21 cellular contexts compared by ENCODE assay signal in the genomic region with DNA sequence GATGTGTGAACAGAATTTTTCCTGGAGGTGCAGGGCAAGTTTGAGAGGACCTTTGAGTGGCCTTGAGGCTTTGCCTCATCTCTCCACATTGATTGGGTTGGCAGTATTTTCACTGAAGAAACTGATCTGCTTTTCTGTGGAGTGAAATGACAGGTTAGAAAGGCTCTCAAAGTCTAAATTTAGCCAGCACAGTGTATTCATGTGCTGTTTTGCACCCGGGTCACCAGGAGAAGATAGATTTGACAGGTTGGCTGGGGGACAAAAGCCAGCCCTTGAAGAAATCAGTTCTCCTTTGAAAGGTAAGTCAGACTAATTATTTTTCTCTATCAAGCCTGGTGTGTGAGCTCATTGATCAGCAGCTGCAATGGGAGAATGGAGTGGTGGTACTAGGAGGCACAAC.
DNase-seq lines count a peak whose midpoint lies in the region; ATAC-seq, FAIRE-seq and TF ChIP-seq lines count a peak whose summit lies in the region.
"Had no signal": no experiment of that assay in that cellular context is flagged by ENCODE, and none has a peak within 500 bp of the region (broad histone marks: within the 10 kb centered on the region; RNA-seq: fewer than 3 reads in every experiment).

No MANE protein-coding gene starts in this region.

- no peaks in the 10 kb centered on the region for H3K27me3 ChIP-seq in WERI-Rb-1 (ENCODE audit: insufficient read depth, low read depth, severe bottlenecking)
- no peaks in the 10 kb centered on the region for H3K27me3 ChIP-seq in heart left ventricle
- H3K27me3 ChIP-seq: BE2C had no signal

- CTCF ChIA-PET in A549 (lab: Yijun Ruan, JAX), result interaction anchor here (1.5 kb wide), 1 partner anchor 11 kb away, joined by 3 read pairs; no protein-coding TSS in a partner anchor
- CTCF ChIA-PET in activated CD8-positive, alpha-beta memory T cell treated with anti-CD3 and anti-CD28 coated beads, Interleukin-2, amount 10 ng/mL, durations not matched to agents 7 days and 5 days (lab: Charles Lee), result no interaction called here

- H3K27ac ChIP-seq in A549 (peak overlapping the region; percentile 38 to 67; a peak in 4 of 6 replicates), WERI-Rb-1 (peak overlapping the region; percentile 86), heart left ventricle (peak overlapping the region in 10 of 12 donors; percentile 13 to 81 (median 72)), coronary artery (no peak overlapping the region)

- no peaks in the 10 kb centered on the region for H3K9me3 Mint-ChIP-seq in progenitor cell of endocrine pancreas (ENCODE audit: low read depth)
- H3K9me3 Mint-ChIP-seq in activated CD8-positive, alpha-beta memory T cell treated with anti-CD3 and anti-CD28 coated beads, Interleukin-2, amount 10 ng/mL, durations not matched to agents 7 days and 5 days (ENCODE audit: low read depth), result no peaks in the 10 kb centered on the region
- H3K9me3 Mint-ChIP-seq: CD4-positive, alpha-beta T cell had no signal

- DNase-seq in A549 (ENCODE audit: low read depth in 1 of 2, low spot score in 1 of 2) (no peak), WERI-Rb-1 (no peak), heart left ventricle (peak in 4 of 5 donors; percentile 26 to 50 (median 32)), progenitor cell of endocrine pancreas (ENCODE audit: low spot score, unreplicated experiment) (no peak), coronary artery (ENCODE audit: low spot score) (no peak), NCI-H69 (lab: John Stamatoyannopoulos, UW) (no peak)
- DNase-seq in activated CD8-positive, alpha-beta memory T cell treated with anti-CD3 and anti-CD28 coated beads, Interleukin-2, amount 10 ng/mL, durations not matched to agents 7 days and 5 days, result no peak
- DNase-seq: BE2C; CD4-positive, alpha-beta T cell; COR-L47; DMS 273 treated with DMSO at 0.1 percent for 48 hours; DMS79 treated with DMSO at 0.1 percent for 48 hours; NCI-H1105 treated with DMSO at 0.1 percent for 48 hours; NCI-H2029 treated with DMSO at 0.1 percent for 48 hours; NCI-H226; NCI-H510A treated with DMSO at 0.1 percent for 48 hours; NCI-H82; SHP77 had no signal

- intact Hi-C loops in heart left ventricle (cut with DNase I), result loop anchor here in 1 of 10 donors (5.0 kb wide), 1 partner anchor 35 kb away; no protein-coding TSS in a partner anchor

- H3K4me3 Mint-ChIP-seq in progenitor cell of endocrine pancreas (ENCODE audit: low read depth), result peak overlapping the region; percentile 17
- H3K4me3 Mint-ChIP-seq in activated CD8-positive, alpha-beta memory T cell treated with anti-CD3 and anti-CD28 coated beads, Interleukin-2, amount 10 ng/mL, durations not matched to agents 7 days and 5 days, result no peak overlapping the region
- H3K4me3 Mint-ChIP-seq: CD4-positive, alpha-beta T cell; IgD-negative memory B cell had no signal

- TF ChIP-seq RAD21 in A549 (conservative IDR thresholded peaks at IDR 0.05 in 1 of 2, IDR thresholded peaks at IDR 0.05 in 1 of 2), result no peak

- H3K36me3 ChIP-seq in WERI-Rb-1 (no peaks in the 10 kb centered on the region), heart left ventricle (no peaks in the 10 kb centered on the region)
- H3K36me3 ChIP-seq: BE2C had no signal

- no peak overlapping the region for H3K4me2 ChIP-seq in A549

- no peak for TF ChIP-seq EP300 in A549 (IDR thresholded peaks at IDR 0.05)

- H3K27me3 Mint-ChIP-seq in progenitor cell of endocrine pancreas, result no peaks in the 10 kb centered on the region
- H3K27me3 Mint-ChIP-seq in activated CD8-positive, alpha-beta memory T cell treated with anti-CD3 and anti-CD28 coated beads, Interleukin-2, amount 10 ng/mL, durations not matched to agents 7 days and 5 days, result peaks cover 3% of the 10 kb centered on the region

- TF ChIP-seq POLR2A in A549 (IDR thresholded peaks at IDR 0.05; ENCODE audit: low read length) (no peak), heart left ventricle (IDR thresholded peaks at IDR 0.05) (no peak)

- H3K36me3 Mint-ChIP-seq in progenitor cell of endocrine pancreas (ENCODE audit: insufficient read depth), result no peaks in the 10 kb centered on the region
- no peaks in the 10 kb centered on the region for H3K36me3 Mint-ChIP-seq in activated CD8-positive, alpha-beta memory T cell treated with anti-CD3 and anti-CD28 coated beads, Interleukin-2, amount 10 ng/mL, durations not matched to agents 7 days and 5 days
- H3K36me3 Mint-ChIP-seq: IgD-negative memory B cell had no signal

- no peak for ATAC-seq in A549
- ATAC-seq in heart left ventricle, result peak in 3 of 4 donors; percentile 67 to 79 (median 75)
- ATAC-seq in activated CD8-positive, alpha-beta memory T cell treated with anti-CD3 and anti-CD28 coated beads, Interleukin-2, amount 10 ng/mL, durations not matched to agents 7 days and 5 days, result no peak
- ATAC-seq in HG02938 (IDR thresholded peaks at IDR 0.05; ENCODE audit: unreplicated experiment), result no peak

- H3K9me3 ChIP-seq in A549 (no peaks in the 10 kb centered on the region), WERI-Rb-1 (ENCODE audit: severe bottlenecking) (no peaks in the 10 kb centered on the region), heart left ventricle (no peaks in the 10 kb centered on the region)
- H3K9me3 ChIP-seq: BE2C had no signal

- 88% methylated on average over 1 of the region's 1 CpG for WGBS in A549 (ENCODE audit: missing lambda C conversion rate)
- 36 to 55% (median 47%) methylated on average over 1 of the region's 1 CpG for WGBS in heart left ventricle, 4 donors

- no peak for TF ChIP-seq CTCF in A549 (IDR thresholded peaks at IDR 0.05)
- TF ChIP-seq CTCF in WERI-Rb-1 (IDR thresholded peaks at IDR 0.05; ENCODE audit: low read depth, low read length), result no peak
- no peak for TF ChIP-seq CTCF in heart left ventricle (IDR thresholded peaks at IDR 0.05)
- TF ChIP-seq CTCF in progenitor cell of endocrine pancreas (IDR thresholded peaks at IDR 0.05; ENCODE audit: unreplicated experiment), result no peak
- no peak for TF ChIP-seq CTCF in coronary artery (IDR thresholded peaks at IDR 0.05)

- peak overlapping the region; percentile 95 for H3K27ac Mint-ChIP-seq in progenitor cell of endocrine pancreas
- no peak overlapping the region for H3K27ac Mint-ChIP-seq in activated CD8-positive, alpha-beta memory T cell treated with anti-CD3 and anti-CD28 coated beads, Interleukin-2, amount 10 ng/mL, durations not matched to agents 7 days and 5 days
- H3K27ac Mint-ChIP-seq: CD4-positive, alpha-beta T cell had no signal

- FAIRE-seq in A549 (lab: Jason Lieb, UNC), result no peak
- FAIRE-seq: GM18507 had no signal

- peaks cover 32% of the 10 kb centered on the region for H3K4me1 Mint-ChIP-seq in progenitor cell of endocrine pancreas (ENCODE audit: low read depth)
- no peaks in the 10 kb centered on the region for H3K4me1 Mint-ChIP-seq in activated CD8-positive, alpha-beta memory T cell treated with anti-CD3 and anti-CD28 coated beads, Interleukin-2, amount 10 ng/mL, durations not matched to agents 7 days and 5 days
- H3K4me1 Mint-ChIP-seq: IgD-negative memory B cell had no signal

- H3K4me1 ChIP-seq in A549 (peaks cover 61% of the 10 kb centered on the region), heart left ventricle (peaks cover 0 to 42% (median 19%) of the 10 kb centered on the region in 12 donors)
- H3K4me1 ChIP-seq: BE2C had no signal

- POLR2A ChIA-PET in A549 (lab: Yijun Ruan, JAX), result no interaction called here

- H3K4me3 ChIP-seq in A549, result no peak overlapping the region
- H3K4me3 ChIP-seq in WERI-Rb-1 (ENCODE audit: low read depth, low read length), result no peak overlapping the region
- no peak overlapping the region for H3K4me3 ChIP-seq in heart left ventricle
- H3K4me3 ChIP-seq in coronary artery, result no peak overlapping the region

TF ChIP-seq in A549, 52 proteins besides CTCF, POLR2A, EP300 and RAD21:
- TF ChIP-seq, protein P1, sequence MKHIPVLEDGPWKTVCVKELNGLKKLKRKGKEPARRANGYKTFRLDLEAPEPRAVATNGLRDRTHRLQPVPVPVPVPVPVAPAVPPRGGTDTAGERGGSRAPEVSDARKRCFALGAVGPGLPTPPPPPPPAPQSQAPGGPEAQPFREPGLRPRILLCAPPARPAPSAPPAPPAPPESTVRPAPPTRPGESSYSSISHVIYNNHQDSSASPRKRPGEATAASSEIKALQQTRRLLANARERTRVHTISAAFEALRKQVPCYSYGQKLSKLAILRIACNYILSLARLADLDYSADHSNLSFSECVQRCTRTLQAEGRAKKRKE (CRISPR knock-in tag; IDR thresholded peaks at IDR 0.05; ENCODE audit: low read depth), result no peak
- TF ChIP-seq HOXB13 (CRISPR knock-in tag; IDR thresholded peaks at IDR 0.05; ENCODE audit: low read depth) (no peak), NFE2L2 (conservative IDR thresholded peaks at IDR 0.05; ENCODE audit: low read length) (no peak), RARB (CRISPR knock-in tag; IDR thresholded peaks at IDR 0.05) (no peak), MYC (IDR thresholded peaks at IDR 0.05; ENCODE audit: borderline replicate concordance, low read length) (no peak)
- TF ChIP-seq, protein P2, sequence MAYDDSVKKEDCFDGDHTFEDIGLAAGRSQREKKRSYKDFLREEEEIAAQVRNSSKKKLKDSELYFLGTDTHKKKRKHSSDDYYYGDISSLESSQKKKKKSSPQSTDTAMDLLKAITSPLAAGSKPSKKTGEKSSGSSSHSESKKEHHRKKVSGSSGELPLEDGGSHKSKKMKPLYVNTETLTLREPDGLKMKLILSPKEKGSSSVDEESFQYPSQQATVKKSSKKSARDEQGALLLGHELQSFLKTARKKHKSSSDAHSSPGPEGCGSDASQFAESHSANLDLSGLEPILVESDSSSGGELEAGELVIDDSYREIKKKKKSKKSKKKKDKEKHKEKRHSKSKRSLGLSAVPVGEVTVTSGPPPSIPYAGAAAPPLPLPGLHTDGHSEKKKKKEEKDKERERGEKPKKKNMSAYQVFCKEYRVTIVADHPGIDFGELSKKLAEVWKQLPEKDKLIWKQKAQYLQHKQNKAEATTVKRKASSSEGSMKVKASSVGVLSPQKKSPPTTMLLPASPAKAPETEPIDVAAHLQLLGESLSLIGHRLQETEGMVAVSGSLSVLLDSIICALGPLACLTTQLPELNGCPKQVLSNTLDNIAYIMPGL (CRISPR knock-in tag; IDR thresholded peaks at IDR 0.05; ENCODE audit: borderline replicate concordance), result no peak
- TF ChIP-seq, protein P3, sequence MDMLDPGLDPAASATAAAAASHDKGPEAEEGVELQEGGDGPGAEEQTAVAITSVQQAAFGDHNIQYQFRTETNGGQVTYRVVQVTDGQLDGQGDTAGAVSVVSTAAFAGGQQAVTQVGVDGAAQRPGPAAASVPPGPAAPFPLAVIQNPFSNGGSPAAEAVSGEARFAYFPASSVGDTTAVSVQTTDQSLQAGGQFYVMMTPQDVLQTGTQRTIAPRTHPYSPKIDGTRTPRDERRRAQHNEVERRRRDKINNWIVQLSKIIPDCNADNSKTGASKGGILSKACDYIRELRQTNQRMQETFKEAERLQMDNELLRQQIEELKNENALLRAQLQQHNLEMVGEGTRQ (IDR thresholded peaks at IDR 0.05), result no peak

Comparison
In these comparisons a context has a peak if more than half of its experiments do, and no peak if none do; other contexts are left out.
1. ATAC-seq: peak in heart left ventricle (3 of 4); none in A549 (0 of 2), activated CD8-positive, alpha-beta memory T cell treated with anti-CD3 and anti-CD28 coated beads, Interleukin-2, amount 10 ng/mL, durations not matched to agents 7 days and 5 days (single experiment) and HG02938 (single experiment).
2. DNase-seq: peak in heart left ventricle (4 of 5); none in A549 (0 of 2), WERI-Rb-1 (single experiment), progenitor cell of endocrine pancreas (single experiment), activated CD8-positive, alpha-beta memory T cell treated with anti-CD3 and anti-CD28 coated beads, Interleukin-2, amount 10 ng/mL, durations not matched to agents 7 days and 5 days (single experiment), coronary artery (single experiment) and NCI-H69 (single experiment).
3. H3K27ac ChIP-seq: peak in A549 (2 of 2), WERI-Rb-1 (single experiment) and heart left ventricle (10 of 12); none in coronary artery (0 of 2).